1 cellular context compared by ENCODE assay signal in the genomic region with DNA sequence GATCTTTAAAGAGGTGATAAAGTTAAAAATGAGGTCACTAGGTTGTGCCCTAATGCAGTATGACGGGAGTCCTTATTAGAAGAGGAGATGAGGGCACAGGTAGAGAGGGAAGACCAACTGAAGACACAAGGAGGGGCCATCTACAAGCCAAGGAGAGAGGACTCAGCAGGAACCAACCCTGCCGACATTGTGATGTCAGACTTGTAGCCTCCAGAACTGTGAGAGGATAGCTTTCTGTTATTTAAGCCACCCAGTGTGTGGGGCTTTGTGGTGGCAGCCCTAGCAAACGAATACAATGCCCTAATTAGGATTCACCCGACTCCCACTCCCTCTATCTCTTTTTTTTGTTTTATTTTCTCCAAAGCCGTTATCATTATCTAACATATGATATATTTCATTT.
TF ChIP-seq lines count a peak whose summit lies in the region.

No MANE protein-coding gene starts in this region.

TF ChIP-seq in H1, 55 proteins besides CTCF, POLR2A, EP300 and RAD21:
- TF ChIP-seq BRCA1 (IDR thresholded peaks at IDR 0.05; ENCODE audit: low read depth, low read length) (no peak), POLR2AphosphoS5 (IDR thresholded peaks at IDR 0.05; ENCODE audit: low read depth, low read length) (no peak), CTBP2 (IDR thresholded peaks at IDR 0.05; ENCODE audit: borderline replicate concordance, insufficient read depth, insufficient read length, low read length) (no peak), ZNF274 (IDR thresholded peaks at IDR 0.05; ENCODE audit: borderline replicate concordance, extremely low read depth, low read length) (no peak), POU5F1 (IDR thresholded peaks at IDR 0.05; ENCODE audit: low read depth, low read length) (no peak), SUZ12 (IDR thresholded peaks at IDR 0.05; ENCODE audit: low read length) (no peak), RNF2 (IDR thresholded peaks at IDR 0.05; ENCODE audit: borderline replicate concordance, low read depth, low read length, missing control alignments, poor library complexity, severe bottlenecking) (no peak), NANOG (IDR thresholded peaks at IDR 0.05; ENCODE audit: insufficient read depth, low read depth, low read length, poor library complexity, severe bottlenecking) (no peak), KDM5A (IDR thresholded peaks at IDR 0.05; ENCODE audit: low read length) (no peak)
- TF ChIP-seq, protein P1, sequence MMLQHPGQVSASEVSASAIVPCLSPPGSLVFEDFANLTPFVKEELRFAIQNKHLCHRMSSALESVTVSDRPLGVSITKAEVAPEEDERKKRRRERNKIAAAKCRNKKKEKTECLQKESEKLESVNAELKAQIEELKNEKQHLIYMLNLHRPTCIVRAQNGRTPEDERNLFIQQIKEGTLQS (IDR thresholded peaks at IDR 0.05; ENCODE audit: insufficient read depth, low read depth, low read length) = no peak
